In genomic region chr11:123741159-123741951, GRCh38 we compare ENCODE assay signal across 1 cellular context.
TF ChIP-seq lines count a peak whose summit lies in the region.

Gene ZNF202 (minus strand): TSS chr11:123741660. CDS start chr11:123730888, 10,772 bp downstream.

TF ChIP-seq in HepG2, 621 proteins besides CTCF, POLR2A, EP300 and RAD21 (continued from another document and continues in another):
- peak; percentile 97 for TF ChIP-seq DMAP1 (CRISPR knock-in tag; IDR thresholded peaks at IDR 0.05)
- TF ChIP-seq KLF6 (CRISPR knock-in tag; IDR thresholded peaks at IDR 0.05), result no peak
- TF ChIP-seq ERF (CRISPR knock-in tag; IDR thresholded peaks at IDR 0.05), result peak; percentile 80; the same call in 1 of the 2 replicates
- peak; percentile 66; the same call in 1 of the 2 replicates for TF ChIP-seq HIVEP1 (CRISPR knock-in tag; IDR thresholded peaks at IDR 0.05)
- no peak for TF ChIP-seq SMC3 (IDR thresholded peaks at IDR 0.05; ENCODE audit: low read length)
- TF ChIP-seq SATB2 (CRISPR knock-in tag; IDR thresholded peaks at IDR 0.05), result no peak
- no peak for TF ChIP-seq SMAD3 (CRISPR knock-in tag; IDR thresholded peaks at IDR 0.05)
- 0 out of 2 replicates have a peak, but pooled peaks have one; percentile 29 for TF ChIP-seq GATAD2A (CRISPR knock-in tag; IDR thresholded peaks at IDR 0.05)
- TF ChIP-seq ZNF235 (CRISPR knock-in tag; IDR thresholded peaks at IDR 0.05; ENCODE audit: borderline replicate concordance), result no peak
- TF ChIP-seq FOXP1 (IDR thresholded peaks at IDR 0.05), result no peak
- no peak for TF ChIP-seq FOXP1 (CRISPR knock-in tag; IDR thresholded peaks at IDR 0.05)
- no peak for TF ChIP-seq BRCA1 (CRISPR knock-in tag; IDR thresholded peaks at IDR 0.05)
- TF ChIP-seq CBX5 (CRISPR knock-in tag; IDR thresholded peaks at IDR 0.05; ENCODE audit: borderline replicate concordance), result no peak; the same call in 1 of the 2 replicates
- TF ChIP-seq, protein P1, sequence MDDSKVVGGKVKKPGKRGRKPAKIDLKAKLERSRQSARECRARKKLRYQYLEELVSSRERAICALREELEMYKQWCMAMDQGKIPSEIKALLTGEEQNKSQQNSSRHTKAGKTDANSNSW (CRISPR knock-in tag; IDR thresholded peaks at IDR 0.05; ENCODE audit: borderline replicate concordance), result no peak
- TF ChIP-seq ZNF335 (CRISPR knock-in tag; IDR thresholded peaks at IDR 0.05), result 0 out of 2 replicates have a peak, but pooled peaks have one; percentile 55
- TF ChIP-seq NFIC (IDR thresholded peaks at IDR 0.05; ENCODE audit: low read length), result no peak
- TF ChIP-seq ZFYVE20 (CRISPR knock-in tag; IDR thresholded peaks at IDR 0.05; ENCODE audit: borderline replicate concordance, low read depth), result no peak
- TF ChIP-seq, protein P2, sequence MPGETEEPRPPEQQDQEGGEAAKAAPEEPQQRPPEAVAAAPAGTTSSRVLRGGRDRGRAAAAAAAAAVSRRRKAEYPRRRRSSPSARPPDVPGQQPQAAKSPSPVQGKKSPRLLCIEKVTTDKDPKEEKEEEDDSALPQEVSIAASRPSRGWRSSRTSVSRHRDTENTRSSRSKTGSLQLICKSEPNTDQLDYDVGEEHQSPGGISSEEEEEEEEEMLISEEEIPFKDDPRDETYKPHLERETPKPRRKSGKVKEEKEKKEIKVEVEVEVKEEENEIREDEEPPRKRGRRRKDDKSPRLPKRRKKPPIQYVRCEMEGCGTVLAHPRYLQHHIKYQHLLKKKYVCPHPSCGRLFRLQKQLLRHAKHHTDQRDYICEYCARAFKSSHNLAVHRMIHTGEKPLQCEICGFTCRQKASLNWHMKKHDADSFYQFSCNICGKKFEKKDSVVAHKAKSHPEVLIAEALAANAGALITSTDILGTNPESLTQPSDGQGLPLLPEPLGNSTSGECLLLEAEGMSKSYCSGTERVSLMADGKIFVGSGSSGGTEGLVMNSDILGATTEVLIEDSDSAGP (CRISPR knock-in tag; IDR thresholded peaks at IDR 0.05; ENCODE audit: borderline replicate concordance), result peak; percentile 76; the same call in 1 of the 2 replicates
- no peak for TF ChIP-seq NPAS2 (CRISPR knock-in tag; IDR thresholded peaks at IDR 0.05; ENCODE audit: borderline replicate concordance)
- no peak for TF ChIP-seq PREB (CRISPR knock-in tag; IDR thresholded peaks at IDR 0.05)
- TF ChIP-seq ZSCAN21 (CRISPR knock-in tag; IDR thresholded peaks at IDR 0.05; ENCODE audit: borderline replicate concordance), result no peak; the same call in 1 of the 2 replicates
- TF ChIP-seq ZNF101 (CRISPR knock-in tag; IDR thresholded peaks at IDR 0.05; ENCODE audit: borderline replicate concordance, low read depth), result no peak
- TF ChIP-seq PRMT3 (CRISPR knock-in tag; IDR thresholded peaks at IDR 0.05; ENCODE audit: borderline replicate concordance, low read depth), result no peak
- TF ChIP-seq, protein P3, sequence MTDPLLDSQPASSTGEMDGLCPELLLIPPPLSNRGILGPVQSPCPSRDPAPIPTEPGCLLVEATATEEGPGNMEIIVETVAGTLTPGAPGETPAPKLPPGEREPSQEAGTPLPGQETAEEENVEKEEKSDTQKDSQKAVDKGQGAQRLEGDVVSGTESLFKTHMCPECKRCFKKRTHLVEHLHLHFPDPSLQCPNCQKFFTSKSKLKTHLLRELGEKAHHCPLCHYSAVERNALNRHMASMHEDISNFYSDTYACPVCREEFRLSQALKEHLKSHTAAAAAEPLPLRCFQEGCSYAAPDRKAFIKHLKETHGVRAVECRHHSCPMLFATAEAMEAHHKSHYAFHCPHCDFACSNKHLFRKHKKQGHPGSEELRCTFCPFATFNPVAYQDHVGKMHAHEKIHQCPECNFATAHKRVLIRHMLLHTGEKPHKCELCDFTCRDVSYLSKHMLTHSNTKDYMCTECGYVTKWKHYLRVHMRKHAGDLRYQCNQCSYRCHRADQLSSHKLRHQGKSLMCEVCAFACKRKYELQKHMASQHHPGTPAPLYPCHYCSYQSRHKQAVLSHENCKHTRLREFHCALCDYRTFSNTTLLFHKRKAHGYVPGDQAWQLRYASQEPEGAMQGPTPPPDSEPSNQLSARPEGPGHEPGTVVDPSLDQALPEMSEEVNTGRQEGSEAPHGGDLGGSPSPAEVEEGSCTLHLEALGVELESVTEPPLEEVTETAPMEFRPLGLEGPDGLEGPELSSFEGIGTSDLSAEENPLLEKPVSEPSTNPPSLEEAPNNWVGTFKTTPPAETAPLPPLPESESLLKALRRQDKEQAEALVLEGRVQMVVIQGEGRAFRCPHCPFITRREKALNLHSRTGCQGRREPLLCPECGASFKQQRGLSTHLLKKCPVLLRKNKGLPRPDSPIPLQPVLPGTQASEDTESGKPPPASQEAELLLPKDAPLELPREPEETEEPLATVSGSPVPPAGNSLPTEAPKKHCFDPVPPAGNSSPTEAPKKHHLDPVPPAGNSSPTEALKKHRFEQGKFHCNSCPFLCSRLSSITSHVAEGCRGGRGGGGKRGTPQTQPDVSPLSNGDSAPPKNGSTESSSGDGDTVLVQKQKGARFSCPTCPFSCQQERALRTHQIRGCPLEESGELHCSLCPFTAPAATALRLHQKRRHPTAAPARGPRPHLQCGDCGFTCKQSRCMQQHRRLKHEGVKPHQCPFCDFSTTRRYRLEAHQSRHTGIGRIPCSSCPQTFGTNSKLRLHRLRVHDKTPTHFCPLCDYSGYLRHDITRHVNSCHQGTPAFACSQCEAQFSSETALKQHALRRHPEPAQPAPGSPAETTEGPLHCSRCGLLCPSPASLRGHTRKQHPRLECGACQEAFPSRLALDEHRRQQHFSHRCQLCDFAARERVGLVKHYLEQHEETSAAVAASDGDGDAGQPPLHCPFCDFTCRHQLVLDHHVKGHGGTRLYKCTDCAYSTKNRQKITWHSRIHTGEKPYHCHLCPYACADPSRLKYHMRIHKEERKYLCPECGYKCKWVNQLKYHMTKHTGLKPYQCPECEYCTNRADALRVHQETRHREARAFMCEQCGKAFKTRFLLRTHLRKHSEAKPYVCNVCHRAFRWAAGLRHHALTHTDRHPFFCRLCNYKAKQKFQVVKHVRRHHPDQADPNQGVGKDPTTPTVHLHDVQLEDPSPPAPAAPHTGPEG (CRISPR knock-in tag; IDR thresholded peaks at IDR 0.05), result no peak
- peak; percentile 96 for TF ChIP-seq RBFOX2 (IDR thresholded peaks at IDR 0.05; ENCODE audit: low read depth, low read length)
- no peak for TF ChIP-seq ZNF644 (CRISPR knock-in tag; IDR thresholded peaks at IDR 0.05; ENCODE audit: low read depth)
- no peak for TF ChIP-seq ZBTB42 (CRISPR knock-in tag; IDR thresholded peaks at IDR 0.05)
- no peak for TF ChIP-seq ZNF460 (CRISPR knock-in tag; IDR thresholded peaks at IDR 0.05; ENCODE audit: borderline replicate concordance)
- TF ChIP-seq ZNF567 (CRISPR knock-in tag; IDR thresholded peaks at IDR 0.05; ENCODE audit: borderline replicate concordance), result 0 out of 2 replicates have a peak, but pooled peaks have one; percentile 45
- TF ChIP-seq ZNF383 (CRISPR knock-in tag; IDR thresholded peaks at IDR 0.05; ENCODE audit: borderline replicate concordance), result no peak
- no peak for TF ChIP-seq ZNF10 (CRISPR knock-in tag; IDR thresholded peaks at IDR 0.05; ENCODE audit: borderline replicate concordance, low read depth)
- no peak for TF ChIP-seq SP140L (CRISPR knock-in tag; IDR thresholded peaks at IDR 0.05; ENCODE audit: borderline replicate concordance)
- TF ChIP-seq PAF1 (CRISPR knock-in tag; IDR thresholded peaks at IDR 0.05), result no peak
- no peak for TF ChIP-seq ZBTB7A (CRISPR knock-in tag; IDR thresholded peaks at IDR 0.05)
- TF ChIP-seq NR2F6 (IDR thresholded peaks at IDR 0.05), result no peak
- no peak for TF ChIP-seq NR2F6 (CRISPR knock-in tag; IDR thresholded peaks at IDR 0.05)
- TF ChIP-seq TIGD3 (CRISPR knock-in tag; IDR thresholded peaks at IDR 0.05; ENCODE audit: borderline replicate concordance), result no peak
- TF ChIP-seq SRF (IDR thresholded peaks at IDR 0.05; ENCODE audit: low read depth, low read length), result no peak
- TF ChIP-seq CERS6 (CRISPR knock-in tag; IDR thresholded peaks at IDR 0.05), result no peak
- TF ChIP-seq TARDBP (CRISPR knock-in tag; IDR thresholded peaks at IDR 0.05), result no peak
- TF ChIP-seq ZNF547 (CRISPR knock-in tag; IDR thresholded peaks at IDR 0.05), result 0 out of 2 replicates have a peak, but pooled peaks have one; percentile 54
- TF ChIP-seq HOXD1 (CRISPR knock-in tag; IDR thresholded peaks at IDR 0.05), result 0 out of 2 replicates have a peak, but pooled peaks have one; percentile 46
- TF ChIP-seq RBM22 (optimal IDR thresholded peaks at IDR 0.05; ENCODE audit: low read length), result no peak
- TF ChIP-seq ZNF260 (CRISPR knock-in tag; IDR thresholded peaks at IDR 0.05; ENCODE audit: borderline replicate concordance, low read depth), result no peak
- no peak for TF ChIP-seq RARA (CRISPR knock-in tag; IDR thresholded peaks at IDR 0.05)
- peak; percentile 61; the same call in 1 of the 2 replicates for TF ChIP-seq PCBP1 (IDR thresholded peaks at IDR 0.05; ENCODE audit: borderline replicate concordance, low read depth, low read length)
- TF ChIP-seq ATF2 (CRISPR knock-in tag; IDR thresholded peaks at IDR 0.05), result 0 out of 2 replicates have a peak, but pooled peaks have one; percentile 23
- TF ChIP-seq ZBTB3 (CRISPR knock-in tag; IDR thresholded peaks at IDR 0.05; ENCODE audit: borderline replicate concordance, low read depth), result no peak
- no peak for TF ChIP-seq THYN1 (CRISPR knock-in tag; IDR thresholded peaks at IDR 0.05; ENCODE audit: borderline replicate concordance, low read depth)
- TF ChIP-seq HNF1A (IDR thresholded peaks at IDR 0.05; ENCODE audit: low read depth), result no peak
- no peak; the same call in 1 of the 2 replicates for TF ChIP-seq HNF1A (CRISPR knock-in tag; IDR thresholded peaks at IDR 0.05; ENCODE audit: borderline replicate concordance)
- TF ChIP-seq MEIS2 (CRISPR knock-in tag; IDR thresholded peaks at IDR 0.05), result no peak
- TF ChIP-seq GATA4 (IDR thresholded peaks at IDR 0.05; ENCODE audit: borderline replicate concordance, low read depth), result 0 out of 2 replicates have a peak, but pooled peaks have one; percentile 22
- TF ChIP-seq ZNF761 (CRISPR knock-in tag; conservative IDR thresholded peaks at IDR 0.05), result 0 out of 2 replicates have a peak, but pooled peaks have one; percentile 54
- no peak for TF ChIP-seq ZNF3 (CRISPR knock-in tag; IDR thresholded peaks at IDR 0.05)
- no peak for TF ChIP-seq SNAPC2 (CRISPR knock-in tag; IDR thresholded peaks at IDR 0.05)
- TF ChIP-seq ZNF788 (CRISPR knock-in tag; IDR thresholded peaks at IDR 0.05; ENCODE audit: borderline replicate concordance), result peak; percentile 65; the same call in 1 of the 2 replicates
